Comparison of ENCODE assay signal across 9 cellular contexts in genomic region chr5:45038366-45038987, GRCh38.
DNase-seq lines count a peak whose midpoint lies in the region; ATAC-seq and TF ChIP-seq lines count a peak whose summit lies in the region.
"Had no signal": no experiment of that assay in that cellular context is flagged by ENCODE, and none has a peak within 500 bp of the region (broad histone marks: within the 10 kb centered on the region; RNA-seq: fewer than 3 reads in every experiment).

No MANE protein-coding gene starts in this region.

- H3K4me3 Mint-ChIP-seq in neural crest cell, result no peak overlapping the region
- no peak overlapping the region for H3K4me3 Mint-ChIP-seq in effector memory CD8-positive, alpha-beta T cell
- H3K4me3 Mint-ChIP-seq in activated naive CD4-positive, alpha-beta T cell treated with anti-CD3 and anti-CD28 coated beads, Interleukin-2, amount 10 ng/mL, durations not matched to agents 7 days and 5 days, result no peak overlapping the region

- no peaks in the 10 kb centered on the region for H3K36me3 ChIP-seq in BE2C
- H3K36me3 ChIP-seq: thoracic aorta had no signal

- no peaks in the 10 kb centered on the region for H3K36me3 Mint-ChIP-seq in neural crest cell (ENCODE audit: low read depth)
- no peaks in the 10 kb centered on the region for H3K36me3 Mint-ChIP-seq in effector memory CD8-positive, alpha-beta T cell (ENCODE audit: insufficient read depth)
- H3K36me3 Mint-ChIP-seq in activated naive CD4-positive, alpha-beta T cell treated with anti-CD3 and anti-CD28 coated beads, Interleukin-2, amount 10 ng/mL, durations not matched to agents 7 days and 5 days, result no peaks in the 10 kb centered on the region

- TF ChIP-seq CTCF in BE2C (IDR thresholded peaks at IDR 0.05; ENCODE audit: low read depth, low read length) (peak; percentile 84), neural crest cell (conservative IDR thresholded peaks at IDR 0.05) (peak; percentile 82)

- no peak overlapping the region for H3K27ac Mint-ChIP-seq in neural crest cell (ENCODE audit: unreplicated experiment)
- H3K27ac Mint-ChIP-seq in effector memory CD8-positive, alpha-beta T cell, result no peak overlapping the region
- no peak overlapping the region for H3K27ac Mint-ChIP-seq in activated naive CD4-positive, alpha-beta T cell treated with anti-CD3 and anti-CD28 coated beads, Interleukin-2, amount 10 ng/mL, durations not matched to agents 7 days and 5 days

- H3K4me1 Mint-ChIP-seq in neural crest cell, result no peaks in the 10 kb centered on the region
- no peaks in the 10 kb centered on the region for H3K4me1 Mint-ChIP-seq in effector memory CD8-positive, alpha-beta T cell (ENCODE audit: low read depth in 2 of 2)
- H3K4me1 Mint-ChIP-seq in activated naive CD4-positive, alpha-beta T cell treated with anti-CD3 and anti-CD28 coated beads, Interleukin-2, amount 10 ng/mL, durations not matched to agents 7 days and 5 days, result no peaks in the 10 kb centered on the region

- no peaks in the 10 kb centered on the region for H3K27me3 Mint-ChIP-seq in neural crest cell (ENCODE audit: low read depth)
- H3K27me3 Mint-ChIP-seq in effector memory CD8-positive, alpha-beta T cell, result no peaks in the 10 kb centered on the region
- H3K27me3 Mint-ChIP-seq in activated naive CD4-positive, alpha-beta T cell treated with anti-CD3 and anti-CD28 coated beads, Interleukin-2, amount 10 ng/mL, durations not matched to agents 7 days and 5 days, result no peaks in the 10 kb centered on the region

- DNase-seq in BE2C (no peak), NCI-H82 (lab: John Stamatoyannopoulos, UW) (peak; percentile 50), dermis blood vessel endothelial cell (peak; percentile 55), neural crest cell (ENCODE audit: low read depth, low spot score) (peak; percentile 1)
- no peak for DNase-seq in effector memory CD8-positive, alpha-beta T cell
- no peak for DNase-seq in activated naive CD4-positive, alpha-beta T cell treated with anti-CD3 and anti-CD28 coated beads, Interleukin-2, amount 10 ng/mL, durations not matched to agents 7 days and 5 days

- H3K4me1 ChIP-seq in BE2C, result peaks cover 5% of the 10 kb centered on the region; the same call in 1 of the 2 replicates

- ATAC-seq in GM19324 (IDR thresholded peaks at IDR 0.05; ENCODE audit: low FRiP score, unreplicated experiment) (peak; percentile 49), HG03442 (IDR thresholded peaks at IDR 0.05; ENCODE audit: unreplicated experiment) (peak; percentile 82)
- ATAC-seq in effector memory CD8-positive, alpha-beta T cell (replicated peaks), result no peak

- no peaks in the 10 kb centered on the region; the same call in 1 of the 2 replicates for H3K9me3 ChIP-seq in BE2C
- H3K9me3 ChIP-seq: thoracic aorta had no signal

- no peaks in the 10 kb centered on the region for H3K27me3 ChIP-seq in BE2C

- H3K4me3 ChIP-seq in BE2C (ENCODE audit: low read depth, low read length), result no peak overlapping the region
- H3K4me3 ChIP-seq: thoracic aorta had no signal

- H3K9me3 Mint-ChIP-seq in neural crest cell, result no peaks in the 10 kb centered on the region
- peaks cover 0 to 1% of the 10 kb centered on the region in 2 donors for H3K9me3 Mint-ChIP-seq in effector memory CD8-positive, alpha-beta T cell
- H3K9me3 Mint-ChIP-seq in activated naive CD4-positive, alpha-beta T cell treated with anti-CD3 and anti-CD28 coated beads, Interleukin-2, amount 10 ng/mL, durations not matched to agents 7 days and 5 days, result no peaks in the 10 kb centered on the region

- CTCF ChIA-PET in activated naive CD4-positive, alpha-beta T cell treated with anti-CD3 and anti-CD28 coated beads, Interleukin-2, amount 10 ng/mL, durations not matched to agents 7 days and 5 days (lab: Charles Lee), result interaction anchor here (0.7 to 1.5 kb wide), 2 partner anchors 154 to 658 kb away, joined by 4 read pairs; partner anchors contain the start of gene HCN1

Comparison
In these comparisons a context has a peak if more than half of its experiments do, and no peak if none do; other contexts are left out.
1. DNase-seq: peak in NCI-H82 (single experiment), dermis blood vessel endothelial cell (single experiment) and neural crest cell (single experiment); none in BE2C (single experiment), effector memory CD8-positive, alpha-beta T cell (0 of 3) and activated naive CD4-positive, alpha-beta T cell treated with anti-CD3 and anti-CD28 coated beads, Interleukin-2, amount 10 ng/mL, durations not matched to agents 7 days and 5 days (single experiment).